14 cellular contexts compared by ENCODE assay signal in the genomic region with DNA sequence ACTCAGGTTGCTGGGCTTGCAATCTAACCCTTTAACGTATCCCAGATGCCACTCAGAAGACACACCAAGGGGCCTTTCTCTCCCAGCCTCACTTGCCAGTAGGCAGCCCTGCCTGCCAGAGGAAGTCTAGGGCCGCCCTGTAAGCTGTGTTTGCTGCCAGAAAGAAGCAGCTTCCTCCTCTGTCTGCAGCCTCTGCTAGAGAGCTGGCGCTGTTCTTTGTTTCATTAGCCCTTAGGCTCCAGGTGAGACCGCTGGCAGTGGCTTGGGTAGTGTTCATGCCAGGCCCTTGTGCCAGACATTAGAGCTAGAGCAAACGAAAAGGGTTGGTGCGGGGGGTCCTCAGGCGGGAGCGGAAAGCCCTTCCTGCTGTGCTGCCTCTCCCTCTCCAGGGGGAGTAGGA. TPM values are rescaled to one million over a fixed set of nuclear protein-coding genes. Genes with fewer than 3 reads are reported as not detected.
DNase-seq lines count a peak whose midpoint lies in the region; ATAC-seq and TF ChIP-seq lines count a peak whose summit lies in the region.
"Had no signal": no experiment of that assay in that cellular context is flagged by ENCODE, and none has a peak within 500 bp of the region (broad histone marks: within the 10 kb centered on the region; RNA-seq: fewer than 3 reads in every experiment).

No MANE protein-coding gene starts in this region.

- no peak; the same call in 1 of the 2 replicates for TF ChIP-seq CTCF in BE2C (IDR thresholded peaks at IDR 0.05; ENCODE audit: low read depth, low read length)
- no peak for TF ChIP-seq CTCF in foreskin fibroblast (IDR thresholded peaks at IDR 0.05; ENCODE audit: low read depth, low read length)

- ATAC-seq in esophagus mucosa = peak; percentile 53

- DNase-seq in BE2C (peak; percentile 13), DMS153 (lab: John Stamatoyannopoulos, UW) (peak; percentile 92), NCI-H2196 treated with DMSO at 0.1 percent for 48 hours (lab: John Stamatoyannopoulos, UW; ENCODE audit: unreplicated experiment) (peak; percentile 60), occipital lobe (lab: John Stamatoyannopoulos, UW) (no peak), H4 (ENCODE audit: low spot score) (no peak), KBM-7 (no peak), foreskin fibroblast (no peak)
- DNase-seq: activated CD4-positive, alpha-beta T cell treated with anti-CD3 and anti-CD28 coated beads, Interleukin-2, amount 50 U/mL, for 1 hour; activated gamma-delta T cell; NCI-H1436 treated with DMSO at 0.1 percent for 48 hours had no signal

- no peaks in the 10 kb centered on the region for H3K27me3 ChIP-seq in BE2C
- H3K27me3 ChIP-seq: heart left ventricle had no signal

- in situ Hi-C loops in KBM-7 (cut with MboI; ENCODE audit: low pct_unique_long_range_greater_than_20kb, low sequenced_read_pairs) = no loop called here

- H3K9me3 ChIP-seq in BE2C = no peaks in the 10 kb centered on the region
- H3K9me3 ChIP-seq: heart left ventricle had no signal

- peaks cover 20% of the 10 kb centered on the region for H3K4me1 ChIP-seq in BE2C

- H3K4me3 ChIP-seq in BE2C (ENCODE audit: low read depth, low read length) = no peak overlapping the region
- no peak overlapping the region for H3K4me3 ChIP-seq in foreskin fibroblast (ENCODE audit: low read depth in 1 of 2, low read length in 2 of 2)
- H3K4me3 ChIP-seq: heart left ventricle had no signal

- H3K36me3 ChIP-seq in BE2C = peaks cover 5% of the 10 kb centered on the region; the same call in 1 of the 2 replicates

RNA-seq across cellular contexts. Expression of a gene that starts 8.9 kb away (rescaled TPM):
- polyA plus RNA-seq in BE2C (2012; ENCODE audit: insufficient read depth, insufficient read length, low read depth) = 5.6 TPM
- total RNA-seq in esophagus mucosa = 0.64 TPM
- total RNA-seq in occipital lobe = 1.4 TPM
- 0.25 TPM in 1 of 2 replicates, not detected in the other for total RNA-seq in H4 (2014; rRNA removed; shearing (Covaris generic))

RNA-seq across cellular contexts. Expression of a gene that starts 13.9 kb away (rescaled TPM):
- polyA plus RNA-seq in BE2C (2012; ENCODE audit: insufficient read depth, insufficient read length, low read depth) = 155 TPM
- total RNA-seq in esophagus mucosa (25.9 TPM), occipital lobe (13.3 TPM)
- total RNA-seq in H4 (2014; rRNA removed; shearing (Covaris generic)) = 48.7 and 65.7 TPM in 2 replicates

RNA-seq across cellular contexts. Expression of a gene that starts 21.2 kb away (rescaled TPM):
- 3.6 TPM for polyA plus RNA-seq in BE2C (2012; ENCODE audit: insufficient read depth, insufficient read length, low read depth)
- 4.1 TPM for total RNA-seq in esophagus mucosa
- total RNA-seq in occipital lobe = 0.47 TPM
- total RNA-seq in H4 (2014; rRNA removed; shearing (Covaris generic)) = 1.1 TPM in 1 of 2 replicates, not detected in the other

RNA-seq across cellular contexts. Expression of a gene that starts 29.7 kb away (rescaled TPM):
- polyA plus RNA-seq in BE2C (2012; ENCODE audit: insufficient read depth, insufficient read length, low read depth) = 76.3 TPM
- total RNA-seq in esophagus mucosa (15.5 TPM), occipital lobe (5.1 TPM)
- total RNA-seq in H4 (2014; rRNA removed; shearing (Covaris generic)) = 7.7 and 8.1 TPM in 2 replicates

RNA-seq across cellular contexts. Expression of a gene that starts 38.1 kb away (rescaled TPM):
- polyA plus RNA-seq in BE2C (2012; ENCODE audit: insufficient read depth, insufficient read length, low read depth) = not detected
- not detected for total RNA-seq in esophagus mucosa
- total RNA-seq in occipital lobe = not detected
- not detected in 2 replicates for total RNA-seq in H4 (2014; rRNA removed; shearing (Covaris generic))
- total RNA-seq: left ventricle myocardium superior had no signal
- polyA plus RNA-seq: neural cell had no signal

Comparison
In these comparisons a context has a peak if more than half of its experiments do, and no peak if none do; other contexts are left out.
1. DNase-seq: peak in BE2C (single experiment), DMS153 (single experiment) and NCI-H2196 treated with DMSO at 0.1 percent for 48 hours (single experiment); none in occipital lobe (single experiment), H4 (single experiment), KBM-7 (single experiment) and foreskin fibroblast (0 of 2).